19 cellular contexts compared by ENCODE assay signal in the genomic region with DNA sequence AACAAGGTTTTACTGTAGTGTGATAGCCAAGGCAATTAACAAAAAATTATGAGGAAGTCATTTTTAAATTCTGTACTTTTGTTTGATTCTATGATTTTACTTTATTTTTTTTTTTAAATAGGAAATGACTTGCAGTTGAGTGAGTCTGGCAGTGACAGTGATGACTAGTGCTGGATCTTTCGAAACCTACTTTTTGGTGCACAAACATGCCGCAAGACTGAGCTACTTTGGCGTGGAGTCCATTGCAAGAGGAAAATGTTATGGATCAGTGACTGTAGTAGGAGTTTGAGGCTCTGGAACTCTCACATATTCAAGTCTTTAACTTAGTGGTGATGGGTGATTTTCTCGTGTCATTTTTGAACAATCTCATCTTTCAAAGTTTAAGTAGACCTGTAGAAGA. TPM values are rescaled to one million over a fixed set of nuclear protein-coding genes. Genes with fewer than 3 reads are reported as not detected.
DNase-seq lines count a peak whose midpoint lies in the region; ATAC-seq and TF ChIP-seq lines count a peak whose summit lies in the region.
"Had no signal": no experiment of that assay in that cellular context is flagged by ENCODE, and none has a peak within 500 bp of the region (broad histone marks: within the 10 kb centered on the region; RNA-seq: fewer than 3 reads in every experiment).

No MANE protein-coding gene starts in this region.

- H3K27ac ChIP-seq in BLaER1 treated with 17β-estradiol and CSF1 and Interleukin-3, amounts not matched to agents 10 nM and 100 nM, result peak overlapping the region in 6 of 11 experiments; percentile 14 to 83 (median 74); a peak in 11 of 22 replicates
- H3K27ac ChIP-seq in mammary epithelial cell (ENCODE audit: insufficient read depth, low read depth, low read length) (no peak overlapping the region), mesendoderm (ENCODE audit: low read depth, low read length) (no peak overlapping the region)
- no peak overlapping the region for H3K27ac ChIP-seq in naive thymus-derived CD4-positive, alpha-beta T cell (ENCODE audit: low read depth, low read length)
- H3K27ac ChIP-seq: brain microvascular endothelial cell, KMS-11, neural progenitor cell, sigmoid colon, WERI-Rb-1 had no signal

- WGBS in mammary epithelial cell (ENCODE audit: low coverage, missing lambda C conversion rate), result 95% methylated on average over 4 of the region's 4 CpGs
- WGBS in mesendoderm (ENCODE audit: extremely low coverage, insufficient coverage, low lambda C conversion rate), result no CpG with 5 or more reads among the region's 4 CpGs

- H3K18ac ChIP-seq in mesendoderm (ENCODE audit: low read length), result no peak overlapping the region

- peaks cover 0 to 65% (median 26%) of the 10 kb centered on the region in 10 experiments; a peak in 12 of 20 replicates for H3K4me1 ChIP-seq in BLaER1 treated with 17β-estradiol and CSF1 and Interleukin-3, amounts not matched to agents 10 nM and 100 nM
- H3K4me1 ChIP-seq in mammary epithelial cell (ENCODE audit: insufficient read depth, low read length) (peaks cover 19% of the 10 kb centered on the region), mesendoderm (ENCODE audit: control insufficient read depth, low read depth, low read length) (no peaks in the 10 kb centered on the region)
- H3K4me1 ChIP-seq in naive thymus-derived CD4-positive, alpha-beta T cell (ENCODE audit: control insufficient read depth in 2 of 2, insufficient read depth in 2 of 2, low read length in 2 of 2), result no peaks in the 10 kb centered on the region
- H3K4me1 ChIP-seq: neural progenitor cell, sigmoid colon had no signal

- no peak overlapping the region for H2BK15ac ChIP-seq in mesendoderm (replicated peaks; ENCODE audit: low read depth)

- H3K9ac ChIP-seq in BLaER1 treated with 17β-estradiol and CSF1 and Interleukin-3, amounts not matched to agents 10 nM and 100 nM, result peak overlapping the region in 3 of 11 experiments; percentile 28 to 65 (median 46); a peak in 5 of 22 replicates
- H3K9ac ChIP-seq in mammary epithelial cell (ENCODE audit: insufficient read depth, low read length) (no peak overlapping the region), mesendoderm (ENCODE audit: low read length) (no peak overlapping the region)
- H3K9ac ChIP-seq: KMS-11, neural progenitor cell had no signal

- peaks cover 92 to 100% (median 100%) of the 10 kb centered on the region in 11 experiments for H3K36me3 ChIP-seq in BLaER1 treated with 17β-estradiol and CSF1 and Interleukin-3, amounts not matched to agents 10 nM and 100 nM
- H3K36me3 ChIP-seq in mammary epithelial cell (ENCODE audit: insufficient read depth, low read length) (peaks cover 38% of the 10 kb centered on the region), mesendoderm (ENCODE audit: control insufficient read depth, insufficient read depth, low read length) (peaks cover 9% of the 10 kb centered on the region)
- H3K36me3 ChIP-seq in naive thymus-derived CD4-positive, alpha-beta T cell (ENCODE audit: control insufficient read depth in 2 of 3, insufficient read depth in 3 of 3, low read length in 3 of 3), result peaks cover 13 to 73% (median 31%) of the 10 kb centered on the region in 3 experiments

- no TSS peak for BruUV-seq in mammary epithelial cell (replicated peaks; lab: Mats Ljungman, UMichigan)

- H3K4me3 Mint-ChIP-seq in naive thymus-derived CD4-positive, alpha-beta T cell, result no peak overlapping the region
- H3K4me3 Mint-ChIP-seq: activated naive CD4-positive, alpha-beta T cell treated with anti-CD3 and anti-CD28 coated beads for 36 hours; CD4-positive, CD25-positive, alpha-beta regulatory T cell; memory B cell; neural progenitor cell had no signal

- no peak overlapping the region for H3K56ac ChIP-seq in mesendoderm (ENCODE audit: low read length)

- H3K9me3 ChIP-seq in BLaER1 treated with 17β-estradiol and CSF1 and Interleukin-3, amounts not matched to agents 10 nM and 100 nM (replicated peaks in 1 of 11), result no peaks in the 10 kb centered on the region
- H3K9me3 ChIP-seq in mammary epithelial cell (replicated peaks; ENCODE audit: insufficient read depth, low read length), result no peaks in the 10 kb centered on the region
- H3K9me3 ChIP-seq in naive thymus-derived CD4-positive, alpha-beta T cell (ENCODE audit: control insufficient read depth in 2 of 3, low read length in 3 of 3), result no peaks in the 10 kb centered on the region
- H3K9me3 ChIP-seq: sigmoid colon had no signal

- H3K79me2 ChIP-seq in mammary epithelial cell (ENCODE audit: insufficient read depth, low read length) (peaks cover 6% of the 10 kb centered on the region), mesendoderm (ENCODE audit: control insufficient read depth, insufficient read depth, low read length) (no peaks in the 10 kb centered on the region)

- H4K5ac ChIP-seq in mesendoderm (ENCODE audit: low read length), result no peak overlapping the region

- DNase-seq in HT1080 (ENCODE audit: low read depth), result peak; percentile 56
- peak; percentile 16 for DNase-seq in mammary epithelial cell
- no peak for DNase-seq in naive thymus-derived CD4-positive, alpha-beta T cell
- DNase-seq in mesendoderm, result no peak
- no peak for DNase-seq in activated CD8-positive, alpha-beta memory T cell treated with anti-CD3 and anti-CD28 coated beads, Interleukin-2, amount 50 U/mL, for 4 hours
- DNase-seq: activated naive CD4-positive, alpha-beta T cell treated with anti-CD3 and anti-CD28 coated beads for 36 hours; brain microvascular endothelial cell; CD4-positive, CD25-positive, alpha-beta regulatory T cell; effector memory CD4-positive, alpha-beta T cell; NCI-H1694 treated with DMSO at 0.1 percent for 48 hours; NCI-H526; sigmoid colon; stimulated activated CD4-positive, alpha-beta T cell treated with anti-CD3 and anti-CD28 coated beads, Interleukin-4, amount 100 ng/mL, for 4 hours; WERI-Rb-1 had no signal

- intact Hi-C loops in mammary epithelial cell (cut with micrococcal nuclease), result no loop called here
- intact Hi-C loops in naive thymus-derived CD4-positive, alpha-beta T cell (cut with micrococcal nuclease), result no loop called here

- TF ChIP-seq CTCF in mammary epithelial cell (conservative IDR thresholded peaks at IDR 0.05 in 1 of 2, IDR thresholded peaks at IDR 0.05 in 1 of 2; ENCODE audit: extremely low read depth in 1 of 2, insufficient read depth in 1 of 2, low read depth in 1 of 2, low read length in 2 of 2), result no peak

- H3K23ac ChIP-seq in mesendoderm (ENCODE audit: low read length), result no peak overlapping the region

- no peak overlapping the region for H2AK5ac ChIP-seq in mesendoderm (ENCODE audit: low read length)

- peak; percentile 55 for ATAC-seq in naive thymus-derived CD4-positive, alpha-beta T cell
- ATAC-seq in GM19452 (IDR thresholded peaks at IDR 0.05; ENCODE audit: unreplicated experiment), result no peak

- no peaks in the 10 kb centered on the region for H3K27me3 Mint-ChIP-seq in naive thymus-derived CD4-positive, alpha-beta T cell
- H3K27me3 Mint-ChIP-seq: CD4-positive, CD25-positive, alpha-beta regulatory T cell; memory B cell had no signal

- peak overlapping the region in 1 of 10 experiments; percentile 21; a peak in 1 of 20 replicates for H3K4me3 ChIP-seq in BLaER1 treated with 17β-estradiol and CSF1 and Interleukin-3, amounts not matched to agents 10 nM and 100 nM
- no peak overlapping the region for H3K4me3 ChIP-seq in mammary epithelial cell (replicated peaks in 1 of 3; ENCODE audit: insufficient read depth in 1 of 3, low read depth in 2 of 3, low read length in 3 of 3)
- H3K4me3 ChIP-seq in naive thymus-derived CD4-positive, alpha-beta T cell (ENCODE audit: low read length), result no peak overlapping the region
- H3K4me3 ChIP-seq in mesendoderm (ENCODE audit: low read length), result no peak overlapping the region
- H3K4me3 ChIP-seq: neural progenitor cell, sigmoid colon had no signal

- POLR2A ChIA-PET in naive thymus-derived CD4-positive, alpha-beta T cell (lab: Charles Lee), result no interaction called here

- H3K79me1 ChIP-seq in mesendoderm (ENCODE audit: low read length), result no peaks in the 10 kb centered on the region

- peaks cover 11 to 64% (median 45%) of the 10 kb centered on the region in 5 donors for H3K36me3 Mint-ChIP-seq in naive thymus-derived CD4-positive, alpha-beta T cell

- no peaks in the 10 kb centered on the region for H3K27me3 ChIP-seq in BLaER1 treated with 17β-estradiol and CSF1 and Interleukin-3, amounts not matched to agents 10 nM and 100 nM
- no peaks in the 10 kb centered on the region for H3K27me3 ChIP-seq in mammary epithelial cell (ENCODE audit: insufficient read depth, low read length)
- H3K27me3 ChIP-seq in naive thymus-derived CD4-positive, alpha-beta T cell (ENCODE audit: control insufficient read depth in 2 of 2, insufficient read depth in 2 of 2, low read length in 2 of 2), result no peaks in the 10 kb centered on the region
- no peaks in the 10 kb centered on the region for H3K27me3 ChIP-seq in mesendoderm (ENCODE audit: insufficient read depth, low read length, poor library complexity)
- H3K27me3 ChIP-seq: brain microvascular endothelial cell, neural progenitor cell, sigmoid colon had no signal

- no peak overlapping the region for H2AFZ ChIP-seq in mammary epithelial cell (ENCODE audit: low read depth, low read length)
- H2AFZ ChIP-seq: neural progenitor cell had no signal

- no peak overlapping the region for H4K8ac ChIP-seq in mesendoderm (ENCODE audit: low read depth, low read length)

- H3K9me3 Mint-ChIP-seq in naive thymus-derived CD4-positive, alpha-beta T cell, result no peaks in the 10 kb centered on the region
- H3K9me3 Mint-ChIP-seq: activated naive CD4-positive, alpha-beta T cell treated with anti-CD3 and anti-CD28 coated beads for 36 hours; CD4-positive, CD25-positive, alpha-beta regulatory T cell; memory B cell; neural progenitor cell had no signal

- H3K4me1 Mint-ChIP-seq in naive thymus-derived CD4-positive, alpha-beta T cell, result peaks cover 0 to 35% (median 5%) of the 10 kb centered on the region in 7 donors
- H3K4me1 Mint-ChIP-seq: neural progenitor cell had no signal

- H2BK120ac ChIP-seq in mesendoderm (ENCODE audit: low read depth, low read length), result no peak overlapping the region

- CTCF ChIA-PET in mammary epithelial cell (lab: Charles Lee; ENCODE audit: low non-redundant PET), result no interaction called here
- CTCF ChIA-PET in naive thymus-derived CD4-positive, alpha-beta T cell (lab: Charles Lee), result no interaction called here

- no peak overlapping the region for H3K4ac ChIP-seq in mesendoderm (ENCODE audit: low read depth, low read length)

- no peak overlapping the region for H2BK5ac ChIP-seq in mesendoderm (ENCODE audit: low read length)

- in situ Hi-C loops in mammary epithelial cell (cut with MboI; ENCODE audit: low sequenced_read_pairs in 2 of 2), result no loop called here

- dilution Hi-C loops in mammary epithelial cell (cut with HindIII; ENCODE audit: low sequenced_read_pairs), result no loop called here

- H3K4me2 ChIP-seq in BLaER1 treated with 17β-estradiol and CSF1 and Interleukin-3, amounts not matched to agents 10 nM and 100 nM, result peak overlapping the region in 6 of 11 experiments; percentile 12 to 84 (median 66); a peak in 10 of 22 replicates
- no peak overlapping the region for H3K4me2 ChIP-seq in mammary epithelial cell (ENCODE audit: insufficient read depth, low read depth, low read length)
- no peak overlapping the region for H3K4me2 ChIP-seq in mesendoderm (ENCODE audit: low read length)
- H3K4me2 ChIP-seq: KMS-11, neural progenitor cell had no signal

- peak overlapping the region in 1 of 9 donors; percentile 59 for H3K27ac Mint-ChIP-seq in naive thymus-derived CD4-positive, alpha-beta T cell
- H3K27ac Mint-ChIP-seq: activated naive CD4-positive, alpha-beta T cell treated with anti-CD3 and anti-CD28 coated beads for 36 hours; memory B cell; neural progenitor cell had no signal

- H4K20me1 ChIP-seq in BLaER1 treated with 17β-estradiol and CSF1 and Interleukin-3, amounts not matched to agents 10 nM and 100 nM, result peaks cover 0 to 60% (median 15%) of the 10 kb centered on the region in 11 experiments; a peak in 15 of 22 replicates
- H4K20me1 ChIP-seq in mammary epithelial cell (ENCODE audit: insufficient read depth, low read length), result no peaks in the 10 kb centered on the region

RNA-seq across cellular contexts. Expression of a gene that starts 11.6 kb away (rescaled TPM):
- total RNA-seq in HT1080 (2014; rRNA removed; shearing (Covaris generic)), result 27.7 and 36.5 TPM in 2 replicates
- polyA plus RNA-seq in HT1080 (2015; cell fraction: cytosol; rRNA removed), result 13.3 and 15.5 TPM in 2 replicates
- polyA plus RNA-seq in HT1080 (2015; cell fraction: nucleus; rRNA removed), result 13.0 and 14.9 TPM in 2 replicates
- 10 to 100 TPM; 23.4 to 40.3 TPM for total RNA-seq in mammary epithelial cell
- polyA plus RNA-seq in mammary epithelial cell, result 10.9 TPM
- polyA minus RNA-seq in mammary epithelial cell, result 9.0 TPM
- 10 to 100 TPM; 17.8 to 61.9 (median 27.8) TPM for total RNA-seq in naive thymus-derived CD4-positive, alpha-beta T cell
- polyA plus RNA-seq in naive thymus-derived CD4-positive, alpha-beta T cell, result 1 to 10 TPM; 5.0 to 5.7 TPM
- 21.1 TPM for polyA plus RNA-seq in mesendoderm (2013, experiment 1 of 2)
- polyA plus RNA-seq in mesendoderm (2013, experiment 2 of 2), result 20.6 TPM

RNA-seq across cellular contexts. Expression of a gene that starts 11.6 kb away (rescaled TPM):
- 25.3 and 29.2 TPM in 2 replicates for total RNA-seq in HT1080 (2014; rRNA removed; shearing (Covaris generic))
- 24.6 and 25.6 TPM in 2 replicates for polyA plus RNA-seq in HT1080 (2015; cell fraction: cytosol; rRNA removed)
- 19.0 and 19.7 TPM in 2 replicates for polyA plus RNA-seq in HT1080 (2015; cell fraction: nucleus; rRNA removed)
- 10 to 100 TPM; 19.7 to 21.5 TPM for total RNA-seq in mammary epithelial cell
- polyA plus RNA-seq in mammary epithelial cell, result 14.5 TPM
- 12.1 TPM for polyA minus RNA-seq in mammary epithelial cell
- total RNA-seq in naive thymus-derived CD4-positive, alpha-beta T cell, result 10 to 100 TPM in 4 of 5 experiments, 1 to 10 TPM in 1; 7.9 to 23.0 (median 18.3) TPM
- 10 to 100 TPM; 10.8 to 18.4 TPM for polyA plus RNA-seq in naive thymus-derived CD4-positive, alpha-beta T cell
- 19.8 TPM for polyA plus RNA-seq in mesendoderm (2013, experiment 1 of 2)
- polyA plus RNA-seq in mesendoderm (2013, experiment 2 of 2), result 20.5 TPM

Comparison
In these comparisons a context has a peak if more than half of its experiments do, and no peak if none do; other contexts are left out.
1. H3K27ac ChIP-seq: peak in BLaER1 treated with 17β-estradiol and CSF1 and Interleukin-3, amounts not matched to agents 10 nM and 100 nM (6 of 11); none in mammary epithelial cell (single experiment), naive thymus-derived CD4-positive, alpha-beta T cell (single experiment) and mesendoderm (single experiment).
2. H3K4me2 ChIP-seq: peak in BLaER1 treated with 17β-estradiol and CSF1 and Interleukin-3, amounts not matched to agents 10 nM and 100 nM (6 of 11); none in mammary epithelial cell (single experiment) and mesendoderm (single experiment).
3. DNase-seq: peak in HT1080 (single experiment) and mammary epithelial cell (single experiment); none in naive thymus-derived CD4-positive, alpha-beta T cell (0 of 9), mesendoderm (single experiment) and activated CD8-positive, alpha-beta memory T cell treated with anti-CD3 and anti-CD28 coated beads, Interleukin-2, amount 50 U/mL, for 4 hours (single experiment).